In genomic region chr13:78632956-78633355, GRCh38 we compare ENCODE assay signal across 33 cellular contexts. TPM values are rescaled to one million over a fixed set of nuclear protein-coding genes. Genes with fewer than 3 reads are reported as not detected.
"Had no signal": no experiment of that assay in that cellular context is flagged by ENCODE, and none has a peak within 500 bp of the region (broad histone marks: within the 10 kb centered on the region; RNA-seq: fewer than 3 reads in every experiment).

No MANE protein-coding gene starts in this region.

- H3K4me3 Mint-ChIP-seq: activated B cell treated with CpG ODN at 0.5 μM for 24 hours; activated CD4-positive, alpha-beta memory T cell treated with anti-CD3 and anti-CD28 coated beads for 36 hours; activated naive CD4-positive, alpha-beta T cell treated with anti-CD3 and anti-CD28 coated beads, Interleukin-2, amount 10 ng/mL, durations not matched to agents 7 days and 5 days; activated naive CD8-positive, alpha-beta T cell; activated naive CD8-positive, alpha-beta T cell treated with anti-CD3 and anti-CD28 coated beads, Interleukin-2, amount 50 U/mL, for 24 hours; activated T-cell treated with anti-CD3 and anti-CD28 coated beads, Interleukin-2, amount 50 U/mL, for 4 hours; brain had no signal

- H3K4me1 Mint-ChIP-seq: activated B cell treated with CpG ODN at 0.5 μM for 24 hours; activated naive CD4-positive, alpha-beta T cell treated with anti-CD3 and anti-CD28 coated beads, Interleukin-2, amount 10 ng/mL, durations not matched to agents 7 days and 5 days; activated naive CD8-positive, alpha-beta T cell treated with anti-CD3 and anti-CD28 coated beads, Interleukin-2, amount 50 U/mL, for 24 hours; brain had no signal

- ATAC-seq: activated naive CD8-positive, alpha-beta T cell treated with anti-CD3 and anti-CD28 coated beads, Interleukin-2, amount 50 U/mL, for 24 hours; activated T-cell treated with anti-CD3 and anti-CD28 coated beads, Interleukin-2, amount 50 U/mL, for 4 hours; K562 had no signal

- H3K4me3 ChIP-seq: K562 had no signal

- H3K27me3 Mint-ChIP-seq: activated B cell treated with CpG ODN at 0.5 μM for 24 hours; activated CD4-positive, alpha-beta memory T cell treated with anti-CD3 and anti-CD28 coated beads for 36 hours; activated naive CD4-positive, alpha-beta T cell treated with anti-CD3 and anti-CD28 coated beads, Interleukin-2, amount 10 ng/mL, durations not matched to agents 7 days and 5 days; activated naive CD8-positive, alpha-beta T cell; activated naive CD8-positive, alpha-beta T cell treated with anti-CD3 and anti-CD28 coated beads, Interleukin-2, amount 50 U/mL, for 24 hours; brain had no signal

- H3K27ac ChIP-seq: VCaP had no signal

- DNase-seq: activated B cell treated with CpG ODN at 0.5 μM for 24 hours; activated CD4-positive, alpha-beta memory T cell treated with anti-CD3 and anti-CD28 coated beads for 36 hours; activated CD4-positive, alpha-beta T cell treated with anti-CD3 and anti-CD28 coated beads for 4 hours; activated CD4-positive, alpha-beta T cell treated with anti-CD3 and anti-CD28 coated beads, Interleukin-2, amount 50 U/mL, for 1 hour; activated CD4-positive, CD25-positive, alpha-beta regulatory T cell treated with anti-CD3 and anti-CD28 coated beads, Interleukin-2, amount 50 U/mL, for 72 hours; activated CD8-positive, alpha-beta memory T cell treated with anti-CD3 and anti-CD28 coated beads, Interleukin-2, amount 50 U/mL, for 4 hours; activated effector memory CD4-positive, alpha-beta T cell treated with Interleukin-2 at 50 U/mL for 16 hours; activated naive CD4-positive, alpha-beta T cell treated with anti-CD3 and anti-CD28 coated beads, Interleukin-2, amount 10 ng/mL, durations not matched to agents 7 days and 5 days; activated naive CD8-positive, alpha-beta T cell treated with anti-CD3 and anti-CD28 coated beads, Interleukin-2, amount 50 U/mL, for 24 hours; activated T-cell treated with anti-CD3 and anti-CD28 coated beads for 4 hours; activated T-cell treated with anti-CD3 and anti-CD28 coated beads, Interleukin-2, amount 50 U/mL, for 4 hours; anterior cingulate cortex; caudate nucleus; NCI-H1092 treated with DMSO at 0.1 percent for 48 hours; NCI-H1417; NCI-H146; NCI-H187; NCI-H2029 treated with DMSO at 0.1 percent for 48 hours; NCI-H2107; NCI-H2171; NCI-H510A; NCI-H526; NCI-H748 treated with DMSO at 0.1 percent for 48 hours; Right ventricle myocardium superior; SW 1271; T-helper 1 cell; T-helper 2 cell; T-helper 9 cell had no signal

- H3K27ac Mint-ChIP-seq: activated B cell treated with CpG ODN at 0.5 μM for 24 hours; activated CD4-positive, alpha-beta memory T cell treated with anti-CD3 and anti-CD28 coated beads for 36 hours; activated naive CD8-positive, alpha-beta T cell; activated naive CD8-positive, alpha-beta T cell treated with anti-CD3 and anti-CD28 coated beads, Interleukin-2, amount 50 U/mL, for 24 hours; brain had no signal

- H3K9me3 Mint-ChIP-seq: activated B cell treated with CpG ODN at 0.5 μM for 24 hours; activated CD4-positive, alpha-beta memory T cell treated with anti-CD3 and anti-CD28 coated beads for 36 hours; activated naive CD4-positive, alpha-beta T cell treated with anti-CD3 and anti-CD28 coated beads, Interleukin-2, amount 10 ng/mL, durations not matched to agents 7 days and 5 days; activated naive CD8-positive, alpha-beta T cell treated with anti-CD3 and anti-CD28 coated beads, Interleukin-2, amount 50 U/mL, for 24 hours; activated T-cell treated with anti-CD3 and anti-CD28 coated beads, Interleukin-2, amount 50 U/mL, for 4 hours; brain had no signal

RNA-seq across cellular contexts. Expression of gene POU4F1, which starts 29.6 kb away (rescaled TPM):
- total RNA-seq: bronchial epithelial cell, Right ventricle myocardium superior had no signal
